In genomic region chr16:77971306-77972131, GRCh38 we compare ENCODE assay signal across 8 cellular contexts. TPM values are rescaled to one million over a fixed set of nuclear protein-coding genes. Genes with fewer than 3 reads are reported as not detected.
DNase-seq lines count a peak whose midpoint lies in the region; TF ChIP-seq lines count a peak whose summit lies in the region.

No MANE protein-coding gene starts in this region.

- intact Hi-C loops in cardiac septum (cut with DNase I), result loop anchor here (2.0 kb wide), 1 partner anchor 295 kb away; no protein-coding TSS in a partner anchor
- intact Hi-C loops in prostate gland (cut with DNase I), result loop anchor here (1.0 kb wide), 1 partner anchor 295 kb away; no protein-coding TSS in a partner anchor
- intact Hi-C loops in uterus (cut with DNase I; ENCODE audit: low total_unique reads), result loop anchor here (5.0 kb wide), 1 partner anchor 294 kb away; no protein-coding TSS in a partner anchor

- no peaks in the 10 kb centered on the region for H3K9me3 ChIP-seq in prostate gland
- H3K9me3 ChIP-seq in uterus, result no peaks in the 10 kb centered on the region

- H3K36me3 ChIP-seq in prostate gland (no peaks in the 10 kb centered on the region), uterus (no peaks in the 10 kb centered on the region)

- in situ Hi-C loops in SK-MEL-5 (cut with HindIII; ENCODE audit: low pct_unique_long_range_greater_than_20kb, low sequenced_read_pairs), result no loop called here

- H3K27me3 ChIP-seq in prostate gland (replicated peaks; ENCODE audit: insufficient read depth) (no peaks in the 10 kb centered on the region), uterus (no peaks in the 10 kb centered on the region)

- 33% methylated on average over 16 of the region's 16 CpGs for WGBS in prostate gland

- no peak overlapping the region for H3K4me3 ChIP-seq in prostate gland
- H3K4me3 ChIP-seq in uterus, result no peak overlapping the region

- H3K27ac ChIP-seq in prostate gland (no peak overlapping the region), uterus (no peak overlapping the region)

- H3K4me1 ChIP-seq in prostate gland (replicated peaks) (no peaks in the 10 kb centered on the region), uterus (no peaks in the 10 kb centered on the region)

- TF ChIP-seq POLR2A in prostate gland (IDR thresholded peaks at IDR 0.05) (no peak), uterus (IDR thresholded peaks at IDR 0.05) (no peak)

- TF ChIP-seq CTCF in GM20000 (IDR thresholded peaks at IDR 0.05; ENCODE audit: extremely low read depth, missing control alignments), result peak; percentile 60
- peak; percentile 52 to 92 (median 80) for TF ChIP-seq CTCF in prostate gland (IDR thresholded peaks at IDR 0.05)
- peak; percentile 59 to 86 (median 74) for TF ChIP-seq CTCF in uterus (IDR thresholded peaks at IDR 0.05)

- peak; percentile 86 for DNase-seq in COLO668 (lab: John Stamatoyannopoulos, UW; ENCODE audit: unreplicated experiment)
- peak; percentile 59 for DNase-seq in GM20000 (ENCODE audit: low spot score)
- DNase-seq in KG1 (lab: John Stamatoyannopoulos, UW), result peak; percentile 70
- peak; percentile 72 for DNase-seq in SK-MEL-5 (ENCODE audit: low read depth, low spot score)
- peak; percentile 71 for DNase-seq in activated naive CD4-positive, alpha-beta T cell treated with anti-CD3 and anti-CD28 coated beads, Interleukin-2, amount 50 U/mL, for 16 hours
- DNase-seq in cardiac septum (ENCODE audit: low spot score), result peak; percentile 88
- DNase-seq in prostate gland (ENCODE audit: low spot score), result peak; percentile 78
- peak; percentile 57 to 66 for DNase-seq in uterus

RNA-seq across cellular contexts. Expression of gene CLEC3A, which starts 50.8 kb away (rescaled TPM):
- not detected in 2 replicates for total RNA-seq in SK-MEL-5 (2014; rRNA removed; shearing (Covaris generic))
- not detected in 2 replicates for polyA plus RNA-seq in SK-MEL-5 (2015; cell fraction: cytosol; rRNA removed)
- polyA plus RNA-seq in SK-MEL-5 (2015; cell fraction: nucleus; rRNA removed), result not detected in 2 replicates
- total RNA-seq in cardiac septum (not detected), prostate gland (1 to 10 TPM in 1 of 2 donors, under 1 TPM in 1; 0.51 to 5.5 TPM), uterus (not detected)
